In genomic region chr2:69116438-69116837, GRCh38 we compare ENCODE assay signal across 1 cellular context.
TF ChIP-seq lines count a peak whose summit lies in the region.

No MANE protein-coding gene starts in this region.

TF ChIP-seq in IMR-90, 13 proteins besides CTCF, POLR2A, EP300 and RAD21 (continued from another document):
- TF ChIP-seq ELK1 (IDR thresholded peaks at IDR 0.05; ENCODE audit: borderline replicate concordance, low read depth, low read length), result no peak
- TF ChIP-seq NFE2L2 (IDR thresholded peaks at IDR 0.05; ENCODE audit: low read depth, low read length), result no peak
- no peak for TF ChIP-seq SMC3 (IDR thresholded peaks at IDR 0.05; ENCODE audit: low read depth, low read length)
- no peak for TF ChIP-seq MXI1 (IDR thresholded peaks at IDR 0.05; ENCODE audit: borderline replicate concordance, low read depth, low read length)
- no peak for TF ChIP-seq BHLHE40 (IDR thresholded peaks at IDR 0.05; ENCODE audit: low read depth, low read length)
- no peak for TF ChIP-seq CEBPB (IDR thresholded peaks at IDR 0.05; ENCODE audit: low read depth, low read length)
- no peak for TF ChIP-seq MAZ (IDR thresholded peaks at IDR 0.05; ENCODE audit: borderline replicate concordance, low read depth, low read length)
TF ChIP-seq in IMR-90: peak in this region for 0.
